ENCODE assay signal across 18 cellular contexts in the genomic region with DNA sequence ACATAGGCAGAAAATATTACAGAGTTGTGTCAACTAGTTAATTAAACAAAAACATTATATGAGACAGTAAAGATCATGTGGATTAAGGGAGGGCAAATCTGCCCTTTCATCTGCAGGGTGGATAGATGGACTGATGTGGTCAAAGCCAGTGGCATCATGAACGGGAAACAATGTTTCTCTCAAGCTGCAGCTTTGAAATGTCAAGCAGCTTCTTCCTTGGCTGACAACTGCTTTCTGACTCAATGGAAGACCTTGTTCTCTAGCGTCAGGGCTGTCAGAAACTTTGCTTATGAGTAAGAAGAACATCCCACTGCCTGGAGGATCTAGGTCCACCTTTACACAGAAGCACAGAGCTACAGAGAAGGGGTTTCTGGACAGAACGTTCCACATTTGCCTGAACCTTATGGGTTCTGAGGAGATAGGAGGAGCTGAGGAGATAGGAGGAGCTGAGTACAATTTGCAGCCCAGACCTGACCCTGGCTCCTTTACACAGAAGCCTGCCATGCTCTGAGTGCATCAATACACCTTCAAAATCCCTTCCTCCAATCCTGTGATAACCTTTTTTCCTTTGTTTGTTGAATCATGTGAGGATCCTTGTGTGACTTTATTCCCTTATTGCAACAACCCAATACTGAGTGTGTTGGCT. TPM values are rescaled to one million over a fixed set of nuclear protein-coding genes. Genes with fewer than 3 reads are reported as not detected.
A peak's percentile ranks its signal among the peaks of the same experiment; 100 is the strongest.
DNase-seq lines count a peak whose midpoint lies in the region; ATAC-seq and TF ChIP-seq lines count a peak whose summit lies in the region.
"Had no signal": no experiment of that assay in that cellular context is flagged by ENCODE, and none has a peak within 500 bp of the region (broad histone marks: within the 10 kb centered on the region; RNA-seq: fewer than 3 reads in every experiment).

No MANE protein-coding gene starts in this region.

- TF ChIP-seq CTCF in activated CD8-positive, alpha-beta T cell treated with anti-CD3 and anti-CD28 coated beads for 36 hours (IDR thresholded peaks at IDR 0.05) = no peak

- ATAC-seq in activated CD8-positive, alpha-beta T cell treated with anti-CD3 and anti-CD28 coated beads for 36 hours = peak; percentile 39
- ATAC-seq in activated CD8-positive, alpha-beta T cell treated with anti-CD3 and anti-CD28 coated beads, Interleukin-2, amount 10 ng/mL, durations not matched to agents 7 days and 5 days = no peak
- no peak for ATAC-seq in HG03045 (IDR thresholded peaks at IDR 0.05; ENCODE audit: unreplicated experiment)

- intact Hi-C loops in activated CD8-positive, alpha-beta T cell treated with anti-CD3 and anti-CD28 coated beads for 36 hours (cut with micrococcal nuclease) = no loop called here
- intact Hi-C loops in posterior cingulate gyrus (cut with DNase I) = no loop called here

- H3K4me1 Mint-ChIP-seq in activated CD8-positive, alpha-beta T cell treated with anti-CD3 and anti-CD28 coated beads for 36 hours (ENCODE audit: low read depth) = peaks cover 2% of the 10 kb centered on the region
- peaks cover 2% of the 10 kb centered on the region for H3K4me1 Mint-ChIP-seq in activated CD8-positive, alpha-beta T cell treated with anti-CD3 and anti-CD28 coated beads, Interleukin-2, amount 10 ng/mL, durations not matched to agents 7 days and 5 days (ENCODE audit: low read depth)
- H3K4me1 Mint-ChIP-seq: IgD-negative memory B cell had no signal

- POLR2A ChIA-PET in activated CD8-positive, alpha-beta T cell treated with anti-CD3 and anti-CD28 coated beads for 36 hours (lab: Charles Lee) = no interaction called here
- POLR2A ChIA-PET in activated CD8-positive, alpha-beta T cell treated with anti-CD3 and anti-CD28 coated beads, Interleukin-2, amount 10 ng/mL, durations not matched to agents 7 days and 5 days (lab: Charles Lee) = no interaction called here

- CTCF ChIA-PET in activated CD8-positive, alpha-beta T cell treated with anti-CD3 and anti-CD28 coated beads for 36 hours (lab: Charles Lee) = interaction anchor here (0.9 kb wide), 1 partner anchor 28 kb away, joined by 3 read pairs; no protein-coding TSS in a partner anchor
- CTCF ChIA-PET in activated CD8-positive, alpha-beta T cell treated with anti-CD3 and anti-CD28 coated beads, Interleukin-2, amount 10 ng/mL, durations not matched to agents 7 days and 5 days (lab: Charles Lee) = interaction anchor here (1.3 kb wide), 1 partner anchor 64 kb away, joined by 3 read pairs; no protein-coding TSS in a partner anchor

- no peak overlapping the region for H3K4me3 Mint-ChIP-seq in activated CD8-positive, alpha-beta T cell treated with anti-CD3 and anti-CD28 coated beads for 36 hours
- H3K4me3 Mint-ChIP-seq in activated CD8-positive, alpha-beta T cell treated with anti-CD3 and anti-CD28 coated beads, Interleukin-2, amount 10 ng/mL, durations not matched to agents 7 days and 5 days = no peak overlapping the region
- H3K4me3 Mint-ChIP-seq: IgD-negative memory B cell had no signal

- H3K36me3 Mint-ChIP-seq in activated CD8-positive, alpha-beta T cell treated with anti-CD3 and anti-CD28 coated beads for 36 hours (ENCODE audit: low read depth) = no peaks in the 10 kb centered on the region
- no peaks in the 10 kb centered on the region for H3K36me3 Mint-ChIP-seq in activated CD8-positive, alpha-beta T cell treated with anti-CD3 and anti-CD28 coated beads, Interleukin-2, amount 10 ng/mL, durations not matched to agents 7 days and 5 days (ENCODE audit: low read depth)
- H3K36me3 Mint-ChIP-seq: IgD-negative memory B cell had no signal

- peaks cover 10% of the 10 kb centered on the region for H3K27me3 Mint-ChIP-seq in activated CD8-positive, alpha-beta T cell treated with anti-CD3 and anti-CD28 coated beads for 36 hours
- H3K27me3 Mint-ChIP-seq in activated CD8-positive, alpha-beta T cell treated with anti-CD3 and anti-CD28 coated beads, Interleukin-2, amount 10 ng/mL, durations not matched to agents 7 days and 5 days (ENCODE audit: low read depth) = peaks cover 6% of the 10 kb centered on the region

- no peaks in the 10 kb centered on the region for H3K9me3 Mint-ChIP-seq in activated CD8-positive, alpha-beta T cell treated with anti-CD3 and anti-CD28 coated beads for 36 hours
- no peaks in the 10 kb centered on the region for H3K9me3 Mint-ChIP-seq in activated CD8-positive, alpha-beta T cell treated with anti-CD3 and anti-CD28 coated beads, Interleukin-2, amount 10 ng/mL, durations not matched to agents 7 days and 5 days (ENCODE audit: insufficient read depth)

- H3K27ac Mint-ChIP-seq in activated CD8-positive, alpha-beta T cell treated with anti-CD3 and anti-CD28 coated beads for 36 hours = no peak overlapping the region
- no peak overlapping the region for H3K27ac Mint-ChIP-seq in activated CD8-positive, alpha-beta T cell treated with anti-CD3 and anti-CD28 coated beads, Interleukin-2, amount 10 ng/mL, durations not matched to agents 7 days and 5 days
- H3K27ac Mint-ChIP-seq: IgD-negative memory B cell had no signal

- DNase-seq in activated CD8-positive, alpha-beta T cell treated with anti-CD3 and anti-CD28 coated beads for 36 hours = no peak
- DNase-seq in activated CD8-positive, alpha-beta T cell treated with anti-CD3 and anti-CD28 coated beads, Interleukin-2, amount 10 ng/mL, durations not matched to agents 7 days and 5 days = no peak
- DNase-seq in COLO829 (ENCODE audit: low spot score) (peak; percentile 45), pons (ENCODE audit: low spot score) (peak; percentile 39), NCI-H510A treated with DMSO at 0.1 percent for 48 hours (lab: John Stamatoyannopoulos, UW) (no peak), posterior cingulate gyrus (no peak)
- peak; percentile 5 for DNase-seq in central memory CD4-positive, alpha-beta T cell
- DNase-seq: COR-L47, MV-4-11, NCI-H1436, NCI-H2029, NCI-H2171, NCI-H510A, PC-9, SJCRH30 had no signal

RNA-seq across cellular contexts. Expression of a gene that starts 6.1 kb away (rescaled TPM):
- not detected for total RNA-seq in activated CD8-positive, alpha-beta T cell treated with anti-CD3 and anti-CD28 coated beads for 36 hours
- not detected for total RNA-seq in activated CD8-positive, alpha-beta T cell treated with anti-CD3 and anti-CD28 coated beads, Interleukin-2, amount 10 ng/mL, durations not matched to agents 7 days and 5 days
- total RNA-seq: HT1080, SJCRH30 had no signal

RNA-seq across cellular contexts. Expression of a gene that starts 47.0 kb away (rescaled TPM):
- not detected for total RNA-seq in activated CD8-positive, alpha-beta T cell treated with anti-CD3 and anti-CD28 coated beads for 36 hours
- not detected for total RNA-seq in activated CD8-positive, alpha-beta T cell treated with anti-CD3 and anti-CD28 coated beads, Interleukin-2, amount 10 ng/mL, durations not matched to agents 7 days and 5 days
- total RNA-seq: HT1080, PC-9, SJCRH30 had no signal

Comparison
In these comparisons a context has a peak if more than half of its experiments do, and no peak if none do; other contexts are left out.
1. DNase-seq: peak in COLO829 (single experiment), central memory CD4-positive, alpha-beta T cell (single experiment) and pons (single experiment); none in activated CD8-positive, alpha-beta T cell treated with anti-CD3 and anti-CD28 coated beads for 36 hours (single experiment), activated CD8-positive, alpha-beta T cell treated with anti-CD3 and anti-CD28 coated beads, Interleukin-2, amount 10 ng/mL, durations not matched to agents 7 days and 5 days (single experiment), NCI-H510A treated with DMSO at 0.1 percent for 48 hours (single experiment) and posterior cingulate gyrus (0 of 10).